2 cellular contexts compared by ENCODE assay signal in the genomic region with DNA sequence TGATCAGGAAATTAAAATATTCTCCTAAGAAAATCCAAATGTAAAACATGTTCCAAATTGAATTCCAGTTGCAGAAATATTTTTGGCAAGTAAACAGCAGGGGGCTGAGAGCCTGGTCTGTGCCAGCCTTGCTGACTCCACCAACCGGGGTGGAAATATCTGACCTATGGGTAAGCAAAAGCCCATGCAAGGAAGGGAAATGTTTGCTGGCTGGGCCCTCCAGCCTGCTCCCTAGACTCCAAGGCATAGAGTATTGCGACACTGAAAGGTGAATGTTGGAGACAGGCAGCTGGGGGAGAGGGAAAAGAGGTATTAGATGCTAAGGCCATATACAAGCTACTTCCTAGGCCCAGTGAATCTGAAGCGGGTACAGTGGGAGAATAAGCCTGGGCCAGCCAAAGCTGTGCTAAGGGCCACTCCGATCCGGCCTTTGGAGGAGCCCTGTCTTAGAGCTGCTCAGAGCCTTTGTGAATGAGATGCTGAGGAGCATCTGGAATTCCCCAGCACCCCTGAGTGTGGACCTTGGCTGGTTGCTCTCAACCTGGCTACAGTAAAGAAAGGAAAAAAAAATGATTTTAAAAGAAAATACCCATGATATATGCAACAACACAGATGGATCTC.
TF ChIP-seq lines count a peak whose summit lies in the region.

No MANE protein-coding gene starts in this region.

TF ChIP-seq in SK-N-SH treated with all-trans-retinoic acid at 6 μM for 48 hours, 23 proteins besides CTCF, POLR2A, EP300 and RAD21:
- TF ChIP-seq ESRRG (CRISPR knock-in tag; IDR thresholded peaks at IDR 0.05) (no peak), GLIS3 (CRISPR knock-in tag; IDR thresholded peaks at IDR 0.05) (no peak), ZNF8 (CRISPR knock-in tag; IDR thresholded peaks at IDR 0.05) (no peak), TOX (CRISPR knock-in tag; IDR thresholded peaks at IDR 0.05; ENCODE audit: borderline replicate concordance) (no peak), ZC3H10 (CRISPR knock-in tag; IDR thresholded peaks at IDR 0.05) (no peak), ZFP30 (CRISPR knock-in tag; IDR thresholded peaks at IDR 0.05) (no peak), PPARA (CRISPR knock-in tag; IDR thresholded peaks at IDR 0.05; ENCODE audit: borderline replicate concordance) (no peak), PATZ1 (CRISPR knock-in tag; IDR thresholded peaks at IDR 0.05; ENCODE audit: borderline replicate concordance) (no peak), ZFP3 (CRISPR knock-in tag; IDR thresholded peaks at IDR 0.05) (no peak), OSR1 (CRISPR knock-in tag; IDR thresholded peaks at IDR 0.05) (no peak), TSHZ2 (CRISPR knock-in tag; IDR thresholded peaks at IDR 0.05) (no peak), SNAI2 (CRISPR knock-in tag; IDR thresholded peaks at IDR 0.05) (no peak), CSDC2 (CRISPR knock-in tag; IDR thresholded peaks at IDR 0.05) (no peak), POU6F1 (CRISPR knock-in tag; IDR thresholded peaks at IDR 0.05; ENCODE audit: borderline replicate concordance, low read depth) (no peak), CREB5 (CRISPR knock-in tag; IDR thresholded peaks at IDR 0.05; ENCODE audit: low read depth) (no peak), ZNF70 (CRISPR knock-in tag; IDR thresholded peaks at IDR 0.05) (no peak), BACH2 (CRISPR knock-in tag; IDR thresholded peaks at IDR 0.05; ENCODE audit: borderline replicate concordance) (no peak)
TF ChIP-seq in SK-N-SH treated with all-trans-retinoic acid at 6 μM for 48 hours: peak in this region for 0.

TF ChIP-seq in SK-N-SH, 30 proteins besides CTCF, POLR2A, EP300 and RAD21:
- TF ChIP-seq USF2 (IDR thresholded peaks at IDR 0.05; ENCODE audit: borderline replicate concordance, low read depth, low read length) (no peak), REST (IDR thresholded peaks at IDR 0.05; ENCODE audit: low read depth, low read length) (no peak), FOSL2 (IDR thresholded peaks at IDR 0.05; ENCODE audit: borderline replicate concordance, low read depth) (no peak), MXI1 (IDR thresholded peaks at IDR 0.05; ENCODE audit: low read depth, low read length) (no peak), MEF2A (IDR thresholded peaks at IDR 0.05; ENCODE audit: borderline replicate concordance, low read depth) (no peak), SMC3 (IDR thresholded peaks at IDR 0.05; ENCODE audit: low read depth, low read length) (no peak), ELF1 (IDR thresholded peaks at IDR 0.05) (no peak), NFIC (IDR thresholded peaks at IDR 0.05; ENCODE audit: borderline replicate concordance) (no peak), POLR2AphosphoS5 (IDR thresholded peaks at IDR 0.05; ENCODE audit: low read depth, low read length) (no peak), CHD2 (IDR thresholded peaks at IDR 0.05; ENCODE audit: low read length, partially characterized antibody) (no peak), GATA2 (CRISPR knock-in tag; IDR thresholded peaks at IDR 0.05) (no peak)
- TF ChIP-seq, protein P1, sequence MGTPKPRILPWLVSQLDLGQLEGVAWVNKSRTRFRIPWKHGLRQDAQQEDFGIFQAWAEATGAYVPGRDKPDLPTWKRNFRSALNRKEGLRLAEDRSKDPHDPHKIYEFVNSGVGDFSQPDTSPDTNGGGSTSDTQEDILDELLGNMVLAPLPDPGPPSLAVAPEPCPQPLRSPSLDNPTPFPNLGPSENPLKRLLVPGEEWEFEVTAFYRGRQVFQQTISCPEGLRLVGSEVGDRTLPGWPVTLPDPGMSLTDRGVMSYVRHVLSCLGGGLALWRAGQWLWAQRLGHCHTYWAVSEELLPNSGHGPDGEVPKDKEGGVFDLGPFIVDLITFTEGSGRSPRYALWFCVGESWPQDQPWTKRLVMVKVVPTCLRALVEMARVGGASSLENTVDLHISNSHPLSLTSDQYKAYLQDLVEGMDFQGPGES (IDR thresholded peaks at IDR 0.05; ENCODE audit: low read depth, low read length): no peak
- TF ChIP-seq, protein P2, sequence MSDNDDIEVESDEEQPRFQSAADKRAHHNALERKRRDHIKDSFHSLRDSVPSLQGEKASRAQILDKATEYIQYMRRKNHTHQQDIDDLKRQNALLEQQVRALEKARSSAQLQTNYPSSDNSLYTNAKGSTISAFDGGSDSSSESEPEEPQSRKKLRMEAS (IDR thresholded peaks at IDR 0.05; ENCODE audit: low read depth): no peak
